In the genomic region with DNA sequence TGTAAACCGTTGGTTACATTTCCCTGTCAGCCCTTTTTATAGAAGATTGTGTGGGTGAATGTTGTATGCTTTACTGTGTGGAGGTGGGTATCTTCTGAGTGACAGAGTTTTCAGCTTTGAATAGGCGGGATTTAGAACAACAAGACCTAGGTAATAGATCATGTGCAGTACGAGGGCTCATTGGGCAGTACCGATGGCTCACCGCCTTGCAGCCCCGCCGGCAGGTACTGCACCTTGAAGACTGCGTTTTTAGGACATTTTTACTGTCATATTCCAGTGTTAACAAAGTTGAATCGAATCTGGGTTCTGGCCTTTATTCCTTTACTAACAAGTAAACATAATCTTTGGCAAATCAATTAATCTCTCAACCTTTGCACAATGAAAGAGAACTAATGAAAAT, we compare ENCODE assay signal across 32 cellular contexts. TPM values are rescaled to one million over a fixed set of nuclear protein-coding genes. Genes with fewer than 3 reads are reported as not detected.
A peak's percentile ranks its signal among the peaks of the same experiment; 100 is the strongest.
DNase-seq lines count a peak whose midpoint lies in the region; ATAC-seq, FAIRE-seq and TF ChIP-seq lines count a peak whose summit lies in the region.
"Had no signal": no experiment of that assay in that cellular context is flagged by ENCODE, and none has a peak within 500 bp of the region (broad histone marks: within the 10 kb centered on the region; RNA-seq: fewer than 3 reads in every experiment).

No MANE protein-coding gene starts in this region.

- H3K27ac ChIP-seq in A673 (ENCODE audit: low read depth, low read length, poor library complexity, severe bottlenecking): no peak overlapping the region
- no peak overlapping the region for H3K27ac ChIP-seq in CD8-positive, alpha-beta T cell (ENCODE audit: low read depth, low read length)
- H3K27ac ChIP-seq in right lobe of liver: peak overlapping the region in 2 of 3 donors; percentile 41 to 47
- H3K27ac ChIP-seq: adrenal gland, C4-2B, esophagus muscularis mucosa, hepatocyte, ovary, right atrium auricular region, testis, uterus had no signal

- no peaks in the 10 kb centered on the region for H3K27me3 Mint-ChIP-seq in CD8-positive, alpha-beta T cell (ENCODE audit: low read depth)
- H3K27me3 Mint-ChIP-seq in activated naive CD8-positive, alpha-beta T cell: no peaks in the 10 kb centered on the region
- H3K27me3 Mint-ChIP-seq: naive B cell had no signal

- DNase-seq in A673 (ENCODE audit: low spot score): no peak
- DNase-seq in CD8-positive, alpha-beta T cell: no peak
- DNase-seq in right lobe of liver: no peak
- DNase-seq in central memory CD4-positive, alpha-beta T cell: no peak
- DNase-seq in RCC 7860 (ENCODE audit: low spot score): no peak
- DNase-seq: activated CD4-positive, alpha-beta T cell treated with anti-CD3 and anti-CD28 coated beads, Interleukin-2, amount 50 U/mL, for 4 hours; activated CD8-positive, alpha-beta memory T cell treated with anti-CD3 and anti-CD28 coated beads, Interleukin-2, amount 50 U/mL, for 48 hours; activated effector memory CD4-positive, alpha-beta T cell treated with anti-CD3 and anti-CD28 coated beads, Interleukin-2, amount 50 U/mL, for 16 hours; adrenal gland; effector CD8-positive, alpha-beta T cell; Kasumi-1; left colon; naive B cell; NCI-H2029; NCI-H2227 treated with DMSO at 0.1 percent for 48 hours; ovary; stimulated activated CD4-positive, alpha-beta T cell treated with anti-CD3 and anti-CD28 coated beads, Interleukin-4, amount 100 ng/mL, for 1 hour; stimulated activated naive CD4-positive, alpha-beta T cell; T1000; testis; uterus had no signal

- H3K9me3 ChIP-seq in A673 (ENCODE audit: low read depth, low read length, poor library complexity, severe bottlenecking): peaks cover 9% of the 10 kb centered on the region
- peaks cover 4% of the 10 kb centered on the region for H3K9me3 ChIP-seq in CD8-positive, alpha-beta T cell (ENCODE audit: low read length)
- no peaks in the 10 kb centered on the region for H3K9me3 ChIP-seq in right lobe of liver
- H3K9me3 ChIP-seq: adrenal gland, ovary, testis, uterus had no signal

- no peaks in the 10 kb centered on the region for H3K27me3 ChIP-seq in A673 (replicated peaks; ENCODE audit: insufficient read depth, low read depth, low read length, poor library complexity)
- H3K27me3 ChIP-seq in CD8-positive, alpha-beta T cell (ENCODE audit: insufficient read depth, low read length): no peaks in the 10 kb centered on the region
- H3K27me3 ChIP-seq in right lobe of liver: no peaks in the 10 kb centered on the region
- H3K27me3 ChIP-seq: adrenal gland, esophagus muscularis mucosa, hepatocyte, ovary, right atrium auricular region, testis, uterus had no signal

- H3K36me3 ChIP-seq in A673 (ENCODE audit: insufficient read depth, low read length, poor library complexity, severe bottlenecking) (peaks cover 64% of the 10 kb centered on the region), right lobe of liver (peaks cover 0 to 20% (median 12%) of the 10 kb centered on the region in 4 donors)
- peaks cover 20% of the 10 kb centered on the region for H3K36me3 ChIP-seq in CD8-positive, alpha-beta T cell (ENCODE audit: insufficient read depth, low read length)
- H3K36me3 ChIP-seq: ovary, uterus had no signal

- peak overlapping the region; percentile 7 for H3K27ac Mint-ChIP-seq in CD8-positive, alpha-beta T cell
- H3K27ac Mint-ChIP-seq in activated naive CD8-positive, alpha-beta T cell: peak overlapping the region; percentile 47

- peaks cover 2% of the 10 kb centered on the region for H3K4me1 Mint-ChIP-seq in CD8-positive, alpha-beta T cell (ENCODE audit: low read depth)
- H3K4me1 Mint-ChIP-seq in activated naive CD8-positive, alpha-beta T cell (ENCODE audit: low read depth): peaks cover 10% of the 10 kb centered on the region
- H3K4me1 Mint-ChIP-seq: naive B cell had no signal

- intact Hi-C loops in A673 (cut with micrococcal nuclease; ENCODE audit: unreplicated experiment): loop anchor here (5.0 to 10.0 kb wide), 2 partner anchors 36 to 63 kb away; a partner anchor contains a TSS
- intact Hi-C loops in CD8-positive, alpha-beta T cell (cut with DNase I, micrococcal nuclease): loop anchor here in 1 of 2 experiments (5.0 kb wide), 1 partner anchor 91 kb away; no protein-coding TSS in a partner anchor
- intact Hi-C loops in right lobe of liver (cut with DNase I): no loop called here

- POLR2A ChIA-PET in A673 (lab: Charles Lee; ENCODE audit: low non-redundant PET): no interaction called here
- POLR2A ChIA-PET in CD8-positive, alpha-beta T cell (lab: Charles Lee): no interaction called here

- no peak for TF ChIP-seq POLR2A in right lobe of liver (IDR thresholded peaks at IDR 0.05)

- no peak overlapping the region for H3K4me3 ChIP-seq in A673 (ENCODE audit: low read depth, low read length, poor library complexity, severe bottlenecking)
- no peak overlapping the region for H3K4me3 ChIP-seq in CD8-positive, alpha-beta T cell (ENCODE audit: low read depth, low read length)
- no peak overlapping the region for H3K4me3 ChIP-seq in right lobe of liver
- H3K4me3 ChIP-seq: adrenal gland, esophagus muscularis mucosa, hepatocyte, ovary, right atrium auricular region, testis, uterus had no signal

- CTCF ChIA-PET in A673 (lab: Charles Lee): interaction anchor here (0.6 kb wide), 1 partner anchor 47 kb away, joined by 3 read pairs; no protein-coding TSS in a partner anchor
- CTCF ChIA-PET in CD8-positive, alpha-beta T cell (lab: Charles Lee): no interaction called here

- WGBS in right lobe of liver (ENCODE audit: insufficient coverage, low coverage, low lambda C conversion rate, missing lambda C conversion rate): 29% methylated on average over 9 of the region's 9 CpGs

- peaks cover 2% of the 10 kb centered on the region for H3K9me3 Mint-ChIP-seq in CD8-positive, alpha-beta T cell
- H3K9me3 Mint-ChIP-seq in activated naive CD8-positive, alpha-beta T cell (ENCODE audit: low read depth): no peaks in the 10 kb centered on the region

- BruUV-seq in A673 (replicated peaks; lab: Mats Ljungman, UMichigan): TSS peak; percentile 0

- H3K36me3 Mint-ChIP-seq in CD8-positive, alpha-beta T cell: peaks cover 62% of the 10 kb centered on the region
- peaks cover 15% of the 10 kb centered on the region for H3K36me3 Mint-ChIP-seq in activated naive CD8-positive, alpha-beta T cell

- TF ChIP-seq CTCF in A673 (conservative IDR thresholded peaks at IDR 0.05; ENCODE audit: low read depth, low read length) (no peak), right lobe of liver (IDR thresholded peaks at IDR 0.05) (no peak)
- TF ChIP-seq CTCF in CD8-positive, alpha-beta T cell (IDR thresholded peaks at IDR 0.05): no peak

- no peak for ATAC-seq in CD8-positive, alpha-beta T cell
- peak; percentile 74 to 86 (median 74) for ATAC-seq in right lobe of liver
- ATAC-seq in HG02759 (IDR thresholded peaks at IDR 0.05; ENCODE audit: unreplicated experiment): no peak
- no peak for ATAC-seq in GM21786 (IDR thresholded peaks at IDR 0.05; ENCODE audit: unreplicated experiment)
- ATAC-seq: left colon, Right ventricle myocardium inferior had no signal

- FAIRE-seq in RCC 7860 (lab: Jason Lieb, UNC): no peak
- FAIRE-seq: colon, frontal cortex, GM19239 had no signal

- H3K4me3 Mint-ChIP-seq in CD8-positive, alpha-beta T cell: no peak overlapping the region
- no peak overlapping the region for H3K4me3 Mint-ChIP-seq in activated naive CD8-positive, alpha-beta T cell
- H3K4me3 Mint-ChIP-seq: naive B cell had no signal

- H3K4me1 ChIP-seq in A673 (ENCODE audit: insufficient read depth, low read length, poor library complexity, severe bottlenecking) (no peaks in the 10 kb centered on the region), right lobe of liver (peaks cover 0 to 25% (median 12%) of the 10 kb centered on the region in 4 donors)
- no peaks in the 10 kb centered on the region for H3K4me1 ChIP-seq in CD8-positive, alpha-beta T cell (ENCODE audit: insufficient read depth, low read length)
- H3K4me1 ChIP-seq: adrenal gland, right atrium auricular region, testis, uterus had no signal

RNA-seq across cellular contexts. Expression of a gene that starts 55.9 kb away (rescaled TPM):
- total RNA-seq in A673 (2021) (not detected in 2 replicates), right lobe of liver (1 to 10 TPM in 3 of 6 experiments, under 1 TPM in 3; 0.37 to 6.0 (median 1.0) TPM)
- total RNA-seq in CD8-positive, alpha-beta T cell: 1 to 10 TPM; 4.1 to 4.2 TPM
- total RNA-seq: hepatocyte had no signal

Comparison
In these comparisons a context has a peak if more than half of its experiments do, and no peak if none do; other contexts are left out.
1. H3K27ac ChIP-seq: peak in right lobe of liver (2 of 3); none in A673 (single experiment) and CD8-positive, alpha-beta T cell (single experiment).
2. ATAC-seq: peak in right lobe of liver (4 of 4); none in CD8-positive, alpha-beta T cell (single experiment), HG02759 (single experiment) and GM21786 (single experiment).